In genomic region chr7:138738551-138739335, GRCh38 we compare ENCODE assay signal across 1 cellular context.
A peak's percentile ranks its signal among the peaks of the same experiment; 100 is the strongest.
TF ChIP-seq lines count a peak whose summit lies in the region.

No MANE protein-coding gene starts in this region.

TF ChIP-seq in HepG2, 621 proteins besides CTCF, POLR2A, EP300 and RAD21 (continued from another document):
- 0 out of 2 replicates have a peak, but pooled peaks have one; percentile 49 for TF ChIP-seq KLF9 (CRISPR knock-in tag; IDR thresholded peaks at IDR 0.05; ENCODE audit: low read depth)
- peak; percentile 46; the same call in 1 of the 2 replicates for TF ChIP-seq ERF (CRISPR knock-in tag; IDR thresholded peaks at IDR 0.05)
- no peak for TF ChIP-seq ATF7 (IDR thresholded peaks at IDR 0.05)
- TF ChIP-seq ATF7 (CRISPR knock-in tag; IDR thresholded peaks at IDR 0.05): no peak
- TF ChIP-seq IRF2 (CRISPR knock-in tag; IDR thresholded peaks at IDR 0.05): 0 out of 2 replicates have a peak, but pooled peaks have one; percentile 54
- TF ChIP-seq TARDBP (CRISPR knock-in tag; IDR thresholded peaks at IDR 0.05): 0 out of 2 replicates have a peak, but pooled peaks have one; percentile 0
- peak; percentile 46; the same call in 1 of the 2 replicates for TF ChIP-seq MAX (IDR thresholded peaks at IDR 0.05)
- no peak for TF ChIP-seq JARID2 (CRISPR knock-in tag; IDR thresholded peaks at IDR 0.05; ENCODE audit: insufficient replicate concordance)
- TF ChIP-seq NFYB (CRISPR knock-in tag; IDR thresholded peaks at IDR 0.05): 0 out of 2 replicates have a peak, but pooled peaks have one; percentile 30
- TF ChIP-seq TFDP1 (CRISPR knock-in tag; IDR thresholded peaks at IDR 0.05; ENCODE audit: borderline replicate concordance): peak; percentile 32; the same call in 1 of the 2 replicates
- 0 out of 4 replicates have a peak, but pooled peaks of 1 of the 2 experiments have one; percentile 31 for TF ChIP-seq HMGXB4 (CRISPR knock-in tag; IDR thresholded peaks at IDR 0.05; ENCODE audit: borderline replicate concordance in 1 of 2, low read depth in 1 of 2)
- peak; percentile 49; the same call in 1 of the 2 replicates for TF ChIP-seq ATF2 (CRISPR knock-in tag; IDR thresholded peaks at IDR 0.05)
- TF ChIP-seq ZNF652 (CRISPR knock-in tag; IDR thresholded peaks at IDR 0.05; ENCODE audit: borderline replicate concordance, low read depth): peak; percentile 28; the same call in 1 of the 2 replicates
- TF ChIP-seq PPARG (CRISPR knock-in tag; conservative IDR thresholded peaks at IDR 0.05): peak; percentile 42; the same call in 1 of the 2 replicates
- TF ChIP-seq ZNF101 (CRISPR knock-in tag; IDR thresholded peaks at IDR 0.05; ENCODE audit: borderline replicate concordance, low read depth): no peak
- TF ChIP-seq ZNF501 (CRISPR knock-in tag; IDR thresholded peaks at IDR 0.05): peak; percentile 46; the same call in 1 of the 2 replicates
- 0 out of 2 replicates have a peak, but pooled peaks have one; percentile 45 for TF ChIP-seq THRA (CRISPR knock-in tag; IDR thresholded peaks at IDR 0.05; ENCODE audit: borderline replicate concordance)
- peak; percentile 19; the same call in 1 of the 2 replicates for TF ChIP-seq YEATS2 (CRISPR knock-in tag; IDR thresholded peaks at IDR 0.05; ENCODE audit: borderline replicate concordance)
- peak; percentile 83 for TF ChIP-seq XRCC5 (optimal IDR thresholded peaks at IDR 0.05; ENCODE audit: low read length)
- TF ChIP-seq ZNF160 (CRISPR knock-in tag; IDR thresholded peaks at IDR 0.05): no peak
- peak; percentile 48; the same call in 1 of the 2 replicates for TF ChIP-seq SAP130 (CRISPR knock-in tag; IDR thresholded peaks at IDR 0.05; ENCODE audit: low read depth)
- TF ChIP-seq MXD4 (CRISPR knock-in tag; IDR thresholded peaks at IDR 0.05): peak; percentile 35; the same call in 1 of the 2 replicates
- TF ChIP-seq ADNP (CRISPR knock-in tag; IDR thresholded peaks at IDR 0.05): no peak
- peak; percentile 63 for TF ChIP-seq GATAD2A (CRISPR knock-in tag; IDR thresholded peaks at IDR 0.05)
- TF ChIP-seq CEBPG (CRISPR knock-in tag; IDR thresholded peaks at IDR 0.05): 0 out of 2 replicates have a peak, but pooled peaks have one; percentile 8
- TF ChIP-seq ZNF44 (CRISPR knock-in tag; IDR thresholded peaks at IDR 0.05): no peak
- TF ChIP-seq IKZF5 (CRISPR knock-in tag; IDR thresholded peaks at IDR 0.05): 0 out of 2 replicates have a peak, but pooled peaks have one; percentile 35
- TF ChIP-seq NONO (IDR thresholded peaks at IDR 0.05): no peak
- TF ChIP-seq NONO (CRISPR knock-in tag; conservative IDR thresholded peaks at IDR 0.05): peak; percentile 36; the same call in 1 of the 2 replicates
- TF ChIP-seq ZBTB25 (CRISPR knock-in tag; IDR thresholded peaks at IDR 0.05): 0 out of 2 replicates have a peak, but pooled peaks have one; percentile 22
- peak; percentile 51 for TF ChIP-seq SOX5 (CRISPR knock-in tag; IDR thresholded peaks at IDR 0.05; ENCODE audit: borderline replicate concordance)
- peak; percentile 50; the same call in 1 of the 2 replicates for TF ChIP-seq ZBTB33 (CRISPR knock-in tag; IDR thresholded peaks at IDR 0.05)
- peak; percentile 41; the same call in 1 of the 2 replicates for TF ChIP-seq SIX1 (CRISPR knock-in tag; IDR thresholded peaks at IDR 0.05; ENCODE audit: borderline replicate concordance)
- TF ChIP-seq ZBTB38 (CRISPR knock-in tag; IDR thresholded peaks at IDR 0.05): no peak
- peak; percentile 64 for TF ChIP-seq ZMYM4 (CRISPR knock-in tag; IDR thresholded peaks at IDR 0.05)
- TF ChIP-seq MIER2 (CRISPR knock-in tag; IDR thresholded peaks at IDR 0.05): no peak
